In the genomic region with DNA sequence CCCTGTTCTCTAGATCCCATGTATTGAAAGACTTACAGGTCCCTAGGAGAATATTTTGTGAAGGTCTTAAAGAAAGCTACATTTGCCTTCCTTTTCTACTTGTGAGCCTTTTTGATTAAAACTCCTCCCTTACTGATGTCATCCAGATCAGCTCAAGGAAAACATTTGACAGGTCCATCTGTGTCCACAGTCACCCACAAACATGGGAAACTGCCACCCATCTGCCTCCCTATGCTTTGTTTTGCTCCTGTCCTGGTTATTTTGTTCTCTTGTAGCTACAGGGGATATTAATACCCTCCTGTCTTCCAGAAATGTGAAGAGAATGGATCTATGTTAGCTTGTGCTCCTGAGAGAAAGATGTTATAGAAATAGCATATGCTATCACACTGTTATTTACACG, we compare ENCODE assay signal across 30 cellular contexts.
DNase-seq lines count a peak whose midpoint lies in the region; ATAC-seq and TF ChIP-seq lines count a peak whose summit lies in the region.
"Had no signal": no experiment of that assay in that cellular context is flagged by ENCODE, and none has a peak within 500 bp of the region (broad histone marks: within the 10 kb centered on the region; RNA-seq: fewer than 3 reads in every experiment).

No MANE protein-coding gene starts in this region.

- BruUV-seq in IMR-90 (replicated peaks; lab: Mats Ljungman, UMichigan) (no TSS peak), mammary epithelial cell (replicated peaks; lab: Mats Ljungman, UMichigan) (no TSS peak)

- H3K4ac ChIP-seq in IMR-90 (ENCODE audit: low read depth, low read length) = peak overlapping the region; percentile 64

- no peaks in the 10 kb centered on the region for H3K27me3 Mint-ChIP-seq in neural crest cell (ENCODE audit: low read depth)
- H3K27me3 Mint-ChIP-seq: activated naive CD8-positive, alpha-beta T cell had no signal

- no peaks in the 10 kb centered on the region for H3K27me3 ChIP-seq in IMR-90 (ENCODE audit: control insufficient read depth, insufficient read depth, low read length)
- no peaks in the 10 kb centered on the region for H3K27me3 ChIP-seq in mammary epithelial cell (ENCODE audit: insufficient read depth, low read length)
- H3K27me3 ChIP-seq in MG63 = no peaks in the 10 kb centered on the region
- H3K27me3 ChIP-seq: left lung, neutrophil, SJCRH30, tibial artery had no signal

- no peak for ATAC-seq in IMR-90 (ENCODE audit: low read depth)
- no peak for ATAC-seq in HG03039 (IDR thresholded peaks at IDR 0.05; ENCODE audit: unreplicated experiment)
- ATAC-seq: left lung, sciatic nerve, T-cell, WTC11 had no signal

- H3K36me3 Mint-ChIP-seq in neural crest cell (ENCODE audit: low read depth) = no peaks in the 10 kb centered on the region
- H3K36me3 Mint-ChIP-seq: activated naive CD8-positive, alpha-beta T cell; T-cell; WTC11 had no signal

- H3K9ac ChIP-seq in IMR-90 (ENCODE audit: low read depth, low read length) (0 out of 2 replicates have a peak overlapping the region, but pooled peaks have one; percentile 49), mammary epithelial cell (ENCODE audit: insufficient read depth, low read length) (no peak overlapping the region)

- in situ Hi-C loops in IMR-90 (cut with MboI; ENCODE audit: low sequenced_read_pairs) (loop anchor here (25.0 kb wide), 1 partner anchor 717 kb away; the partner anchor contains the start of gene NR4A2), mammary epithelial cell (cut with MboI; ENCODE audit: low sequenced_read_pairs in 2 of 2) (loop anchor here in 1 of 2 donors (25.0 kb wide), 1 partner anchor 1667 kb away; no protein-coding TSS in a partner anchor)

- dilution Hi-C loops in IMR-90 (cut with HindIII; ENCODE audit: low sequenced_read_pairs, unreplicated experiment) = no loop called here
- dilution Hi-C loops in mammary epithelial cell (cut with HindIII; ENCODE audit: low sequenced_read_pairs) = no loop called here

- H2AK5ac ChIP-seq in IMR-90 (ENCODE audit: low read depth, low read length) = peak overlapping the region; percentile 18

- H3K4me3 ChIP-seq in IMR-90 (ENCODE audit: insufficient read depth, low read depth, low read length) (no peak overlapping the region), mammary epithelial cell (replicated peaks in 1 of 3; ENCODE audit: insufficient read depth in 1 of 3, low read depth in 2 of 3, low read length in 3 of 3) (no peak overlapping the region), MG63 (no peak overlapping the region)
- H3K4me3 ChIP-seq: left lung, prostate gland, SJCRH30, tibial artery had no signal

- no peaks in the 10 kb centered on the region for H3K9me3 ChIP-seq in IMR-90 (ENCODE audit: control insufficient read depth, insufficient read depth, low read length)
- H3K9me3 ChIP-seq in mammary epithelial cell (replicated peaks; ENCODE audit: insufficient read depth, low read length) = no peaks in the 10 kb centered on the region
- H3K9me3 ChIP-seq in MG63 = no peaks in the 10 kb centered on the region
- H3K9me3 ChIP-seq: left lung, neutrophil, prostate gland, SJCRH30, tibial artery had no signal

- no peak for TF ChIP-seq RAD21 in IMR-90 (IDR thresholded peaks at IDR 0.05; ENCODE audit: low read length)

- CTCF ChIA-PET in IMR-90 (lab: Yijun Ruan, JAX) = interaction anchor here (0.6 to 0.8 kb wide), 3 partner anchors 8 to 718 kb away, joined by 3 to 4 read pairs (median 3); no protein-coding TSS in a partner anchor
- CTCF ChIA-PET in mammary epithelial cell (lab: Charles Lee; ENCODE audit: low non-redundant PET) = interaction anchor here (0.5 kb wide), 1 partner anchor 1677 kb away, joined by 3 read pairs; no protein-coding TSS in a partner anchor

- H2BK20ac ChIP-seq in IMR-90 (ENCODE audit: low read depth, low read length) = peak overlapping the region; percentile 87

- TF ChIP-seq CTCF in IMR-90 (conservative IDR thresholded peaks at IDR 0.05; ENCODE audit: low read depth, low read length) (no peak), mammary epithelial cell (conservative IDR thresholded peaks at IDR 0.05 in 1 of 2, IDR thresholded peaks at IDR 0.05 in 1 of 2; ENCODE audit: extremely low read depth in 1 of 2, insufficient read depth in 1 of 2, low read depth in 1 of 2, low read length in 2 of 2) (no peak), neural crest cell (conservative IDR thresholded peaks at IDR 0.05) (no peak)

- H3K4me1 Mint-ChIP-seq in neural crest cell = peaks cover 27% of the 10 kb centered on the region
- H3K4me1 Mint-ChIP-seq: activated CD4-positive, alpha-beta T cell treated with anti-CD3 and anti-CD28 coated beads, Interleukin-2, amount 10 ng/mL, durations not matched to agents 24 days and 14 days; T-cell had no signal

- H3K14ac ChIP-seq in IMR-90 (replicated peaks; ENCODE audit: low read depth, low read length) = 0 out of 2 replicates have a peak overlapping the region, but pooled peaks have one; percentile 8

- no peak for TF ChIP-seq POLR2A in IMR-90 (IDR thresholded peaks at IDR 0.05; ENCODE audit: low read depth, low read length)

- WGBS in IMR-90 (ENCODE audit: extremely low coverage in 2 of 2, insufficient read length in 1 of 2), 2 experiments = no CpG with 5 or more reads among the region's 1 CpG
- 80% methylated on average over 1 of the region's 1 CpG for WGBS in mammary epithelial cell (ENCODE audit: low coverage, missing lambda C conversion rate)

- POLR2A ChIA-PET in IMR-90 (lab: Charles Lee; ENCODE audit: unreplicated experiment) = no interaction called here

- peak overlapping the region; percentile 5; the same call in 1 of the 2 replicates for H3K56ac ChIP-seq in IMR-90 (ENCODE audit: extremely low read depth, insufficient read depth, low read length)

- H4K91ac ChIP-seq in IMR-90 (ENCODE audit: insufficient read depth, low read depth, low read length) = peak overlapping the region; percentile 54

- H3K23ac ChIP-seq in IMR-90 (ENCODE audit: low read depth, low read length) = peak overlapping the region; percentile 8; the same call in 1 of the 2 replicates

- H3K27ac ChIP-seq in IMR-90 (ENCODE audit: insufficient read depth, low read length) = peak overlapping the region; percentile 60
- no peak overlapping the region for H3K27ac ChIP-seq in mammary epithelial cell (ENCODE audit: insufficient read depth, low read depth, low read length)
- H3K27ac ChIP-seq: epithelial cell of prostate, left lung, neutrophil, prostate gland, SJCRH30, tibial artery had no signal

- H3K36me3 ChIP-seq in IMR-90 (ENCODE audit: control insufficient read depth, insufficient read depth, low read length) (no peaks in the 10 kb centered on the region), mammary epithelial cell (ENCODE audit: insufficient read depth, low read length) (no peaks in the 10 kb centered on the region), MG63 (no peaks in the 10 kb centered on the region)
- H3K36me3 ChIP-seq: left lung, neutrophil, prostate gland, SJCRH30, tibial artery had no signal

- peak overlapping the region; percentile 44 to 51; a peak in 2 of 4 replicates for H4K8ac ChIP-seq in IMR-90 (ENCODE audit: low read depth in 2 of 2, low read length in 2 of 2)

- H2BK5ac ChIP-seq in IMR-90 (ENCODE audit: low read depth, low read length, poor library complexity, severe bottlenecking) = no peak overlapping the region

- H3K79me1 ChIP-seq in IMR-90 (ENCODE audit: low read depth in 1 of 2, low read length in 2 of 2) = no peaks in the 10 kb centered on the region

- no peak overlapping the region for H2AFZ ChIP-seq in IMR-90 (replicated peaks; ENCODE audit: low read length, poor library complexity)
- peak overlapping the region; percentile 5 for H2AFZ ChIP-seq in mammary epithelial cell (ENCODE audit: low read depth, low read length)

- peak overlapping the region; percentile 3 for H3K27ac Mint-ChIP-seq in neural crest cell (ENCODE audit: unreplicated experiment)
- H3K27ac Mint-ChIP-seq: activated CD4-positive, alpha-beta T cell treated with anti-CD3 and anti-CD28 coated beads, Interleukin-2, amount 10 ng/mL, durations not matched to agents 24 days and 14 days; activated naive CD8-positive, alpha-beta T cell; T-cell; WTC11 had no signal

- H2BK120ac ChIP-seq in IMR-90 (ENCODE audit: low read depth, low read length) = peak overlapping the region; percentile 80

- H3K4me2 ChIP-seq in IMR-90 (ENCODE audit: low read depth, low read length) = no peak overlapping the region
- no peak overlapping the region for H3K4me2 ChIP-seq in mammary epithelial cell (ENCODE audit: insufficient read depth, low read depth, low read length)

- H4K20me1 ChIP-seq in IMR-90 (ENCODE audit: insufficient read depth, low read length) (no peaks in the 10 kb centered on the region), mammary epithelial cell (ENCODE audit: insufficient read depth, low read length) (no peaks in the 10 kb centered on the region)

- DNase-seq in DMS 273 treated with DMSO at 0.1 percent for 48 hours (lab: John Stamatoyannopoulos, UW) (peak; percentile 30), IMR-90 (no peak), mammary epithelial cell (no peak), neural crest cell (ENCODE audit: low read depth, low spot score) (no peak), DMS114 treated with DMSO at 0.1 percent for 48 hours (lab: John Stamatoyannopoulos, UW; ENCODE audit: unreplicated experiment) (no peak), MG63 (no peak)
- DNase-seq: activated CD4-positive, alpha-beta T cell treated with anti-CD3 and anti-CD28 coated beads, Interleukin-2, amount 10 ng/mL, durations not matched to agents 24 days and 14 days; activated effector memory CD4-positive, alpha-beta T cell treated with Interleukin-2 at 50 U/mL for 16 hours; activated T-cell treated with anti-CD3 and anti-CD28 coated beads, Interleukin-2, amount 50 U/mL, for 1 hour; cortex of kidney; DND-41; effector memory CD4-positive, alpha-beta T cell; islet precursor cell; left lung; NCI-H1105; NCI-H2081 treated with DMSO at 0.1 percent for 48 hours; NCI-H345; NCI-H748 treated with DMSO at 0.1 percent for 48 hours; SJCRH30; stimulated activated CD4-positive, alpha-beta T cell treated with anti-CD3 and anti-CD28 coated beads, Interleukin-12 subunit alpha, Interleukin-12 subunit beta, amount 100 ng/mL, for 4 hours; stimulated activated CD4-positive, alpha-beta T cell treated with anti-CD3 and anti-CD28 coated beads, Interleukin-2, amount 100 ng/mL, for 48 hours; T-cell; tibial artery had no signal

- H3K4me3 Mint-ChIP-seq in neural crest cell = no peak overlapping the region
- H3K4me3 Mint-ChIP-seq: activated CD4-positive, alpha-beta T cell treated with anti-CD3 and anti-CD28 coated beads, Interleukin-2, amount 10 ng/mL, durations not matched to agents 24 days and 14 days; activated naive CD8-positive, alpha-beta T cell; T-cell; WTC11 had no signal

- no peak overlapping the region for H2AK9ac ChIP-seq in IMR-90 (replicated peaks; ENCODE audit: low read depth, low read length, poor library complexity)

- H2BK15ac ChIP-seq in IMR-90 (ENCODE audit: low read depth, low read length) = peak overlapping the region; percentile 58; the same call in 2 of the 3 replicates

- peaks cover 6% of the 10 kb centered on the region for H3K9me1 ChIP-seq in IMR-90 (ENCODE audit: insufficient read depth, low read length)

- intact Hi-C loops in IMR-90 (cut with micrococcal nuclease) (loop anchor here (2.0 to 5.0 kb wide), 3 partner anchors 118 to 719 kb away; no protein-coding TSS in a partner anchor), mammary epithelial cell (cut with micrococcal nuclease) (no loop called here)

- H3K4me1 ChIP-seq in IMR-90 (ENCODE audit: control insufficient read depth, insufficient read depth, low read length) = peaks cover 7% of the 10 kb centered on the region
- H3K4me1 ChIP-seq in mammary epithelial cell (ENCODE audit: insufficient read depth, low read length) = peaks cover 16% of the 10 kb centered on the region
- H3K4me1 ChIP-seq: left lung, prostate gland, tibial artery had no signal

- H4K5ac ChIP-seq in IMR-90 (ENCODE audit: low read depth, low read length) = peak overlapping the region; percentile 98

- peaks cover 3% of the 10 kb centered on the region for H3K9me3 Mint-ChIP-seq in neural crest cell
- H3K9me3 Mint-ChIP-seq: activated CD4-positive, alpha-beta T cell treated with anti-CD3 and anti-CD28 coated beads, Interleukin-2, amount 10 ng/mL, durations not matched to agents 24 days and 14 days; T-cell; WTC11 had no signal

- peak overlapping the region; percentile 99 for H3K18ac ChIP-seq in IMR-90 (ENCODE audit: low read depth, low read length)

- no peaks in the 10 kb centered on the region for H3K79me2 ChIP-seq in mammary epithelial cell (ENCODE audit: insufficient read depth, low read length)
